ENCODE assay signal across 8 cellular contexts in the genomic region with DNA sequence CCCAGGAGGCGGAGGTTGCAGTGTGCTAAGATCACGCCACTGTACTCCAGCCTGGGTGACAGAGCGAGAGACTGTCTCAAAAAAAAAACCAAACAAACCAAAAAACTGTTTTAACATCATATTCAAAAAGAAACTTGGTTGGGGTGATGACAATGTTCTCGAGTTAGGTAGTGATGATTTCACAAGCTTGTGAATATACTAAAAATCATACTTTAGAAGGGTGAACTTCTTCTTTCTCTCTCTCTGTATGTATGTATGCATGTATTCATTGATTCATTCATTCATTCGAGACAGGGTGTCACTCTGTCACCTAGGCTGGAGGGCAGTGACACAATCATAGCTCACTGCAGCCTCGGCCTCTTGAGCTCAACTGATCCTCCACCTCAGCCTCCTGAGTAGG.
A peak's percentile ranks its signal among the peaks of the same experiment; 100 is the strongest.
DNase-seq lines count a peak whose midpoint lies in the region; ATAC-seq and TF ChIP-seq lines count a peak whose summit lies in the region.
"Not testable (repeated sequence)": the region's sequence is repeated elsewhere in the genome, so short reads cannot be mapped to it uniquely, and the experiment has no call there.

No MANE protein-coding gene starts in this region.

- H3K4me3 ChIP-seq in GM12865 (ENCODE audit: low read depth, low read length): not testable (repeated sequence)

- not testable (repeated sequence) for H3K27ac Mint-ChIP-seq in activated naive CD4-positive, alpha-beta T cell treated with anti-CD3 and anti-CD28 coated beads, Interleukin-2, amount 50 U/mL, for 72 hours; stimulated activated effector memory CD8-positive, alpha-beta T cell treated with anti-CD3 and anti-CD28 coated beads, Interleukin-12 subunit alpha, Interleukin-12 subunit beta, amount 100 ng/mL, for 72 hours

- H3K4me3 Mint-ChIP-seq in stimulated activated effector memory CD8-positive, alpha-beta T cell treated with anti-CD3 and anti-CD28 coated beads, Interleukin-12 subunit alpha, Interleukin-12 subunit beta, amount 100 ng/mL, for 72 hours: not testable (repeated sequence)

- H3K4me1 Mint-ChIP-seq in stimulated activated effector memory CD8-positive, alpha-beta T cell treated with anti-CD3 and anti-CD28 coated beads, Interleukin-12 subunit alpha, Interleukin-12 subunit beta, amount 100 ng/mL, for 72 hours: not testable (repeated sequence)

- not testable (repeated sequence) for H3K36me3 Mint-ChIP-seq in activated naive CD4-positive, alpha-beta T cell treated with anti-CD3 and anti-CD28 coated beads, Interleukin-2, amount 50 U/mL, for 72 hours; stimulated activated effector memory CD8-positive, alpha-beta T cell treated with anti-CD3 and anti-CD28 coated beads, Interleukin-12 subunit alpha, Interleukin-12 subunit beta, amount 100 ng/mL, for 72 hours

- DNase-seq in GM12865 (ENCODE audit: low read depth) (peak; percentile 12), activated T-cell treated with anti-CD3 and anti-CD28 coated beads for 48 hours (ENCODE audit: low read depth) (peak; percentile 9)
- DNase-seq in activated naive CD4-positive, alpha-beta T cell treated with anti-CD3 and anti-CD28 coated beads, Interleukin-2, amount 50 U/mL, for 72 hours (ENCODE audit: low spot score in 2 of 2): not testable (repeated sequence)
- DNase-seq in stimulated activated effector memory CD8-positive, alpha-beta T cell treated with anti-CD3 and anti-CD28 coated beads, Interleukin-12 subunit alpha, Interleukin-12 subunit beta, amount 100 ng/mL, for 72 hours (ENCODE audit: low spot score in 2 of 2): peak in 1 of 2 donors; percentile 53

- H3K9me3 Mint-ChIP-seq in activated naive CD4-positive, alpha-beta T cell treated with anti-CD3 and anti-CD28 coated beads, Interleukin-2, amount 50 U/mL, for 72 hours; stimulated activated effector memory CD8-positive, alpha-beta T cell treated with anti-CD3 and anti-CD28 coated beads, Interleukin-12 subunit alpha, Interleukin-12 subunit beta, amount 100 ng/mL, for 72 hours: not testable (repeated sequence)

- ATAC-seq in GM18867 (IDR thresholded peaks at IDR 0.05; ENCODE audit: unreplicated experiment) (peak; percentile 47), GM21717 (IDR thresholded peaks at IDR 0.05; ENCODE audit: unreplicated experiment) (peak; percentile 69), HG02885 (IDR thresholded peaks at IDR 0.05; ENCODE audit: poor library complexity, unreplicated experiment) (peak; percentile 63)
- peak; percentile 35 to 79 for ATAC-seq in activated CD4-positive, CD25-positive, alpha-beta regulatory T cell treated with anti-CD3 and anti-CD28 coated beads, Interleukin-2, amount 50 U/mL, for 24 hours
- peak; percentile 78 to 97 for ATAC-seq in activated naive CD4-positive, alpha-beta T cell treated with anti-CD3 and anti-CD28 coated beads, Interleukin-2, amount 50 U/mL, for 72 hours
- peak; percentile 98 for ATAC-seq in stimulated activated effector memory CD8-positive, alpha-beta T cell treated with anti-CD3 and anti-CD28 coated beads, Interleukin-12 subunit alpha, Interleukin-12 subunit beta, amount 100 ng/mL, for 72 hours

- not testable (repeated sequence) for TF ChIP-seq CTCF in GM12865 (IDR thresholded peaks at IDR 0.05; ENCODE audit: insufficient read depth, low read depth, low read length, missing control alignments)

Comparison
In these comparisons a context has a peak if more than half of its experiments do, and no peak if none do; other contexts are left out.
1. ATAC-seq: peak in every context shown above with its lines; median percentile 98 in stimulated activated effector memory CD8-positive, alpha-beta T cell treated with anti-CD3 and anti-CD28 coated beads, Interleukin-12 subunit alpha, Interleukin-12 subunit beta, amount 100 ng/mL, for 72 hours; 88 in activated naive CD4-positive, alpha-beta T cell treated with anti-CD3 and anti-CD28 coated beads, Interleukin-2, amount 50 U/mL, for 72 hours; 69 in GM21717; 63 in HG02885; 57 in activated CD4-positive, CD25-positive, alpha-beta regulatory T cell treated with anti-CD3 and anti-CD28 coated beads, Interleukin-2, amount 50 U/mL, for 24 hours; 47 in GM18867.